10 cellular contexts compared by ENCODE assay signal in the genomic region with DNA sequence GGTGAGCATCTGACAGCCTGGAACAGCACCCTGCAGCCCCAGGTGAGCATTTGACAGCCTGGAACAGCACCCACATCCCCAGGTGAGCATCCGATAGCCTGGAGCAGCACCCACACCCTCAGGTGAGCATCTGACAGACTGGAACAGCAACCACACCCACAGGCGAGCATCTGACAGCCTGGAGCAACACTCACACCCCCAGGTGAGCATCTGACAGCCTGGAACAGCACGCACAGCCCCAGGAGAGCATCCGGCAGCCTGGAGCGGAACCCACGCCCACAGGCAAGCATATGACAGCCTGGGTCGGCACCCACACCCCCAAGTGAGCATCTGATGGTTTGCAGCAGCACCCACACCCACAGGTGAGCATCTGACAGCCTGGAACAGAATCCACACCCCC. TPM values are rescaled to one million over a fixed set of nuclear protein-coding genes. Genes with fewer than 3 reads are reported as not detected.
DNase-seq lines count a peak whose midpoint lies in the region; ATAC-seq and TF ChIP-seq lines count a peak whose summit lies in the region.
"Not testable (repeated sequence)": the region's sequence is repeated elsewhere in the genome, so short reads cannot be mapped to it uniquely, and the experiment has no call there.
"Had no signal": no experiment of that assay in that cellular context is flagged by ENCODE, and none has a peak within 500 bp of the region (broad histone marks: within the 10 kb centered on the region; RNA-seq: fewer than 3 reads in every experiment).

No MANE protein-coding gene starts in this region.

- H3K27ac Mint-ChIP-seq in activated CD4-positive, alpha-beta memory T cell treated with anti-CD3 and anti-CD28 coated beads, Interleukin-2, amount 10 ng/mL, durations not matched to agents 7 days and 5 days = not testable (repeated sequence)

- not testable (repeated sequence) for H3K4me3 Mint-ChIP-seq in activated CD4-positive, alpha-beta memory T cell treated with anti-CD3 and anti-CD28 coated beads, Interleukin-2, amount 10 ng/mL, durations not matched to agents 7 days and 5 days

- not testable (repeated sequence) for TF ChIP-seq CTCF in PC-3 (conservative IDR thresholded peaks at IDR 0.05; ENCODE audit: low read depth, low read length); adrenal gland (IDR thresholded peaks at IDR 0.05); right lobe of liver (IDR thresholded peaks at IDR 0.05); upper lobe of right lung (IDR thresholded peaks at IDR 0.05)

- not testable (repeated sequence) for BruUV-seq in PC-3 (replicated peaks; lab: Mats Ljungman, UMichigan)

- H3K27me3 Mint-ChIP-seq in activated CD4-positive, alpha-beta memory T cell treated with anti-CD3 and anti-CD28 coated beads, Interleukin-2, amount 10 ng/mL, durations not matched to agents 7 days and 5 days = not testable (repeated sequence)

- not testable (repeated sequence) for ATAC-seq in PC-3, Right ventricle myocardium inferior, right lobe of liver, upper lobe of right lung

- H3K9me3 Mint-ChIP-seq in activated CD4-positive, alpha-beta memory T cell treated with anti-CD3 and anti-CD28 coated beads, Interleukin-2, amount 10 ng/mL, durations not matched to agents 7 days and 5 days = not testable (repeated sequence)

- WGBS in adrenal gland, 4 donors = 42 to 52% (median 47%) methylated on average over 7 of the region's 7 CpGs
- WGBS in right lobe of liver (ENCODE audit: insufficient coverage, low coverage, low lambda C conversion rate, missing lambda C conversion rate) = 23% methylated on average over 7 of the region's 7 CpGs

- H4K20me1 ChIP-seq in PC-3 (ENCODE audit: low read length) = not testable (repeated sequence)

- CTCF ChIA-PET in PC-3 (lab: Charles Lee); activated CD4-positive, alpha-beta memory T cell treated with anti-CD3 and anti-CD28 coated beads, Interleukin-2, amount 10 ng/mL, durations not matched to agents 7 days and 5 days (lab: Charles Lee): not testable (repeated sequence)

- H3K9ac ChIP-seq in PC-3 (ENCODE audit: low read length) = not testable (repeated sequence)

- H3K36me3 ChIP-seq in PC-3 (ENCODE audit: low read depth, low read length); adrenal gland (replicated peaks in 1 of 2); right lobe of liver; upper lobe of right lung: not testable (repeated sequence)

- not testable (repeated sequence) for H3F3A ChIP-seq in PC-3 (ENCODE audit: low read length, unreplicated experiment)

- not testable (repeated sequence) for H3K4me3 ChIP-seq in PC-3 (ENCODE audit: low read length); adrenal gland; right lobe of liver; upper lobe of right lung

- H3K9me3 ChIP-seq in PC-3 (ENCODE audit: low read length); adrenal gland (replicated peaks in 1 of 3); right lobe of liver; upper lobe of right lung: not testable (repeated sequence)

- H3K9me2 ChIP-seq in PC-3 (replicated peaks; ENCODE audit: low read length) = not testable (repeated sequence)

- intact Hi-C loops in PC-3 (cut with micrococcal nuclease); adrenal gland (cut with DNase I); Right ventricle myocardium inferior (cut with DNase I); right lobe of liver (cut with DNase I); posterior vena cava (cut with DNase I); upper lobe of right lung (cut with DNase I): not testable (repeated sequence)

- H3K36me3 Mint-ChIP-seq in activated CD4-positive, alpha-beta memory T cell treated with anti-CD3 and anti-CD28 coated beads, Interleukin-2, amount 10 ng/mL, durations not matched to agents 7 days and 5 days (ENCODE audit: low read depth) = not testable (repeated sequence)

- not testable (repeated sequence) for TF ChIP-seq POLR2A in adrenal gland (IDR thresholded peaks at IDR 0.05); right lobe of liver (IDR thresholded peaks at IDR 0.05)

- H3K4me2 ChIP-seq in PC-3 (ENCODE audit: low read length) = not testable (repeated sequence)

- not testable (repeated sequence) for H3K79me2 ChIP-seq in PC-3 (ENCODE audit: low read length)

- POLR2A ChIA-PET in PC-3 (lab: Charles Lee; ENCODE audit: unreplicated experiment); activated CD4-positive, alpha-beta memory T cell treated with anti-CD3 and anti-CD28 coated beads, Interleukin-2, amount 10 ng/mL, durations not matched to agents 7 days and 5 days (lab: Charles Lee): not testable (repeated sequence)

- not testable (repeated sequence) for H3K4me1 ChIP-seq in PC-3 (ENCODE audit: insufficient read depth, low read length); adrenal gland (replicated peaks in 1 of 2); right lobe of liver; upper lobe of right lung

- not testable (repeated sequence) for H3K27ac ChIP-seq in PC-3 (ENCODE audit: low read length); adrenal gland; right lobe of liver; upper lobe of right lung

- H3K4me1 Mint-ChIP-seq in activated CD4-positive, alpha-beta memory T cell treated with anti-CD3 and anti-CD28 coated beads, Interleukin-2, amount 10 ng/mL, durations not matched to agents 7 days and 5 days = not testable (repeated sequence)

- DNase-seq in GDM1 (lab: John Stamatoyannopoulos, UW) (peak; percentile 7), PC-3 (peak; percentile 1), adrenal gland (peak in 5 of 7 donors; percentile 23 to 57 (median 43)), Right ventricle myocardium inferior (ENCODE audit: missing footprints) (peak; percentile 91), right lobe of liver (peak in 2 of 3 donors; percentile 57 to 78), posterior vena cava (ENCODE audit: low spot score) (peak; percentile 94), upper lobe of right lung (peak; percentile 88)
- DNase-seq in activated CD4-positive, alpha-beta memory T cell treated with anti-CD3 and anti-CD28 coated beads, Interleukin-2, amount 10 ng/mL, durations not matched to agents 7 days and 5 days = peak; percentile 39

- H2AFZ ChIP-seq in PC-3 (ENCODE audit: low read length) = not testable (repeated sequence)

- H3K27me3 ChIP-seq in PC-3 (ENCODE audit: low read length) = peaks cover 19% of the 10 kb centered on the region
- H3K27me3 ChIP-seq in adrenal gland, right lobe of liver, upper lobe of right lung: not testable (repeated sequence)

RNA-seq across cellular contexts. Expression of a gene that starts 51.2 kb away (rescaled TPM):
- total RNA-seq in PC-3 (2014; rRNA removed) = 1.8 TPM in 1 of 2 replicates, not detected in the other
- total RNA-seq in activated CD4-positive, alpha-beta memory T cell treated with anti-CD3 and anti-CD28 coated beads, Interleukin-2, amount 10 ng/mL, durations not matched to agents 7 days and 5 days = 1 to 10 TPM; 1.0 to 1.5 TPM
- total RNA-seq in adrenal gland = 1 to 10 TPM in 7 of 8 donors, under 1 TPM in 1; 0.30 to 4.2 (median 1.6) TPM
- polyA plus RNA-seq in adrenal gland = 1 to 10 TPM; 2.9 to 8.2 (median 7.4) TPM
- total RNA-seq in Right ventricle myocardium inferior = 0.35 TPM
- 1 to 10 TPM in 2 of 6 experiments, not detected in 4; 1.2 to 2.0 TPM for total RNA-seq in right lobe of liver
- total RNA-seq in posterior vena cava = 1 to 10 TPM in 1 of 2 donors, under 1 TPM in 1; 0.57 to 1.8 TPM
- total RNA-seq in upper lobe of right lung = 3.2 TPM
- total RNA-seq: smooth muscle cell, thoracic aorta had no signal

Comparison
In these comparisons a context has a peak if more than half of its experiments do, and no peak if none do; other contexts are left out.
1. DNase-seq: peak in every context shown above with its lines; median percentile 94 in posterior vena cava; 91 in Right ventricle myocardium inferior; 88 in upper lobe of right lung; 68 in right lobe of liver; 43 in adrenal gland; 39 in activated CD4-positive, alpha-beta memory T cell treated with anti-CD3 and anti-CD28 coated beads, Interleukin-2, amount 10 ng/mL, durations not matched to agents 7 days and 5 days; 7 in GDM1; 1 in PC-3.